In genomic region chr1:7420706-7421105, GRCh38 we compare ENCODE assay signal across 21 cellular contexts.
A peak's percentile ranks its signal among the peaks of the same experiment; 100 is the strongest.
DNase-seq lines count a peak whose midpoint lies in the region; ATAC-seq, FAIRE-seq and TF ChIP-seq lines count a peak whose summit lies in the region.
"Had no signal": no experiment of that assay in that cellular context is flagged by ENCODE, and none has a peak within 500 bp of the region (broad histone marks: within the 10 kb centered on the region; RNA-seq: fewer than 3 reads in every experiment).

No MANE protein-coding gene starts in this region.

- no peaks in the 10 kb centered on the region for H3K4me1 Mint-ChIP-seq in CD14-positive monocyte
- no peaks in the 10 kb centered on the region for H3K4me1 Mint-ChIP-seq in glutamatergic neuron (ENCODE audit: low read depth, unreplicated experiment)
- H3K4me1 Mint-ChIP-seq in activated CD4-positive, alpha-beta memory T cell treated with anti-CD3 and anti-CD28 coated beads for 36 hours (ENCODE audit: low read depth), result no peaks in the 10 kb centered on the region
- H3K4me1 Mint-ChIP-seq: stimulated activated naive CD8-positive, alpha-beta T cell treated with anti-CD3 and anti-CD28 coated beads, Interleukin-15, amount 100 ng/mL, for 72 hours had no signal

- no peak overlapping the region for H3K27ac Mint-ChIP-seq in CD14-positive monocyte
- no peak overlapping the region for H3K27ac Mint-ChIP-seq in glutamatergic neuron (ENCODE audit: unreplicated experiment)
- no peak overlapping the region for H3K27ac Mint-ChIP-seq in activated CD4-positive, alpha-beta memory T cell treated with anti-CD3 and anti-CD28 coated beads for 36 hours
- H3K27ac Mint-ChIP-seq: activated T-helper 2 cell treated with anti-CD3 and anti-CD28 coated beads, Interferon-gamma antibody, Interleukin-2, Interleukin-4, amounts not matched to agents 10 μg/mL and 5 μg/mL and 100 μg/mL, durations not matched to agents 14 hours and 24 hours and 36 hours; GM23338 had no signal

- H3K27me3 Mint-ChIP-seq in CD14-positive monocyte (ENCODE audit: low read depth in 3 of 3), result peaks cover 1 to 10% (median 4%) of the 10 kb centered on the region in 3 donors
- peaks cover 6% of the 10 kb centered on the region for H3K27me3 Mint-ChIP-seq in glutamatergic neuron (ENCODE audit: unreplicated experiment)
- peaks cover 8% of the 10 kb centered on the region for H3K27me3 Mint-ChIP-seq in activated CD4-positive, alpha-beta memory T cell treated with anti-CD3 and anti-CD28 coated beads for 36 hours

- TF ChIP-seq EP300 in sigmoid colon (IDR thresholded peaks at IDR 0.05), result no peak

- H3K36me3 Mint-ChIP-seq in CD14-positive monocyte (no peaks in the 10 kb centered on the region), glutamatergic neuron (ENCODE audit: unreplicated experiment) (peaks cover 22% of the 10 kb centered on the region)
- no peaks in the 10 kb centered on the region for H3K36me3 Mint-ChIP-seq in activated CD4-positive, alpha-beta memory T cell treated with anti-CD3 and anti-CD28 coated beads for 36 hours

- ATAC-seq in GM19328 (IDR thresholded peaks at IDR 0.05; ENCODE audit: unreplicated experiment), result no peak
- ATAC-seq: GM23338; lower lobe of right lung; stimulated activated naive CD8-positive, alpha-beta T cell treated with anti-CD3 and anti-CD28 coated beads, Interleukin-15, amount 100 ng/mL, for 72 hours had no signal

- H3K27me3 ChIP-seq in Peyer's patch (no peaks in the 10 kb centered on the region), sigmoid colon (no peaks in the 10 kb centered on the region)

- POLR2A ChIA-PET in activated CD4-positive, alpha-beta memory T cell treated with anti-CD3 and anti-CD28 coated beads for 36 hours (lab: Charles Lee), result no interaction called here

- no peaks in the 10 kb centered on the region for H3K36me3 ChIP-seq in Peyer's patch
- no peaks in the 10 kb centered on the region for H3K36me3 ChIP-seq in sigmoid colon
- H3K36me3 ChIP-seq: lower lobe of right lung had no signal

- FAIRE-seq in GM12892 (lab: Jason Lieb, UNC), result no peak
- FAIRE-seq: endothelial cell of umbilical vein had no signal

- H3K9me3 ChIP-seq in Peyer's patch (no peaks in the 10 kb centered on the region), sigmoid colon (no peaks in the 10 kb centered on the region)
- H3K9me3 ChIP-seq: lower lobe of right lung had no signal

- intact Hi-C loops in CD14-positive monocyte (cut with micrococcal nuclease), result no loop called here
- intact Hi-C loops in sigmoid colon (cut with DNase I), result no loop called here
- intact Hi-C loops in activated CD4-positive, alpha-beta memory T cell treated with anti-CD3 and anti-CD28 coated beads for 36 hours (cut with micrococcal nuclease), result no loop called here

- CTCF ChIA-PET in activated CD4-positive, alpha-beta memory T cell treated with anti-CD3 and anti-CD28 coated beads for 36 hours (lab: Charles Lee), result no interaction called here

- no peak for TF ChIP-seq CTCF in CD14-positive monocyte (IDR thresholded peaks at IDR 0.05)
- no peak for TF ChIP-seq CTCF in Peyer's patch (IDR thresholded peaks at IDR 0.05)
- no peak for TF ChIP-seq CTCF in glutamatergic neuron (IDR thresholded peaks at IDR 0.05; ENCODE audit: partially characterized antibody, unreplicated experiment)
- TF ChIP-seq CTCF in sigmoid colon (IDR thresholded peaks at IDR 0.05), result no peak

- H3K27ac ChIP-seq in Peyer's patch, result no peak overlapping the region
- H3K27ac ChIP-seq in sigmoid colon, result no peak overlapping the region
- H3K27ac ChIP-seq: C4-2B, lower lobe of right lung had no signal

- H3K4me3 Mint-ChIP-seq in CD14-positive monocyte (no peak overlapping the region), glutamatergic neuron (ENCODE audit: unreplicated experiment) (no peak overlapping the region)
- no peak overlapping the region for H3K4me3 Mint-ChIP-seq in activated CD4-positive, alpha-beta memory T cell treated with anti-CD3 and anti-CD28 coated beads for 36 hours
- H3K4me3 Mint-ChIP-seq: GM23338; stimulated activated naive CD8-positive, alpha-beta T cell treated with anti-CD3 and anti-CD28 coated beads, Interleukin-15, amount 100 ng/mL, for 72 hours had no signal

- no peak for TF ChIP-seq POLR2A in Peyer's patch (IDR thresholded peaks at IDR 0.05)
- no peak for TF ChIP-seq POLR2A in sigmoid colon (IDR thresholded peaks at IDR 0.05)
- no peak for TF ChIP-seq POLR2A in GM12892 (IDR thresholded peaks at IDR 0.05; ENCODE audit: low read depth, low read length)

- DNase-seq in CD14-positive monocyte (ENCODE audit: low spot score) (peak; percentile 15), Peyer's patch (peak in 2 of 3 donors; percentile 3 to 7), glutamatergic neuron (peak; percentile 2), sigmoid colon (peak; percentile 21), GM12892 (ENCODE audit: insufficient read length) (no peak), DMS 273 (lab: John Stamatoyannopoulos, UW; ENCODE audit: unreplicated experiment) (no peak)
- no peak for DNase-seq in activated CD4-positive, alpha-beta memory T cell treated with anti-CD3 and anti-CD28 coated beads for 36 hours
- DNase-seq: activated CD4-positive, alpha-beta T cell treated with anti-CD3 and anti-CD28 coated beads for 4 hours; lower lobe of right lung; NCI-H1048; NCI-H1930; NCI-H345; nucleus accumbens; SIG-M5; T-helper 1 cell had no signal

- H3K4me3 ChIP-seq in Peyer's patch, result no peak overlapping the region
- H3K4me3 ChIP-seq in sigmoid colon, result no peak overlapping the region
- H3K4me3 ChIP-seq: GM23338, lower lobe of right lung had no signal

- no peaks in the 10 kb centered on the region for H3K4me1 ChIP-seq in Peyer's patch
- no peaks in the 10 kb centered on the region for H3K4me1 ChIP-seq in sigmoid colon
- H3K4me1 ChIP-seq: lower lobe of right lung had no signal

- 78 to 82% methylated on average over 3 of the region's 3 CpGs for WGBS in sigmoid colon, 2 donors

- H3K9me3 Mint-ChIP-seq in CD14-positive monocyte (peaks cover 10 to 23% (median 19%) of the 10 kb centered on the region in 7 donors), glutamatergic neuron (ENCODE audit: unreplicated experiment) (peaks cover 10% of the 10 kb centered on the region)
- peaks cover 11% of the 10 kb centered on the region for H3K9me3 Mint-ChIP-seq in activated CD4-positive, alpha-beta memory T cell treated with anti-CD3 and anti-CD28 coated beads for 36 hours
- H3K9me3 Mint-ChIP-seq: activated T-helper 2 cell treated with anti-CD3 and anti-CD28 coated beads, Interferon-gamma antibody, Interleukin-2, Interleukin-4, amounts not matched to agents 10 μg/mL and 5 μg/mL and 100 μg/mL, durations not matched to agents 14 hours and 24 hours and 36 hours had no signal

Comparison
In these comparisons a context has a peak if more than half of its experiments do, and no peak if none do; other contexts are left out.
1. DNase-seq: peak in CD14-positive monocyte (single experiment), Peyer's patch (2 of 3), glutamatergic neuron (single experiment) and sigmoid colon (single experiment); none in GM12892 (single experiment), DMS 273 (single experiment) and activated CD4-positive, alpha-beta memory T cell treated with anti-CD3 and anti-CD28 coated beads for 36 hours (single experiment).